In the genomic region with DNA sequence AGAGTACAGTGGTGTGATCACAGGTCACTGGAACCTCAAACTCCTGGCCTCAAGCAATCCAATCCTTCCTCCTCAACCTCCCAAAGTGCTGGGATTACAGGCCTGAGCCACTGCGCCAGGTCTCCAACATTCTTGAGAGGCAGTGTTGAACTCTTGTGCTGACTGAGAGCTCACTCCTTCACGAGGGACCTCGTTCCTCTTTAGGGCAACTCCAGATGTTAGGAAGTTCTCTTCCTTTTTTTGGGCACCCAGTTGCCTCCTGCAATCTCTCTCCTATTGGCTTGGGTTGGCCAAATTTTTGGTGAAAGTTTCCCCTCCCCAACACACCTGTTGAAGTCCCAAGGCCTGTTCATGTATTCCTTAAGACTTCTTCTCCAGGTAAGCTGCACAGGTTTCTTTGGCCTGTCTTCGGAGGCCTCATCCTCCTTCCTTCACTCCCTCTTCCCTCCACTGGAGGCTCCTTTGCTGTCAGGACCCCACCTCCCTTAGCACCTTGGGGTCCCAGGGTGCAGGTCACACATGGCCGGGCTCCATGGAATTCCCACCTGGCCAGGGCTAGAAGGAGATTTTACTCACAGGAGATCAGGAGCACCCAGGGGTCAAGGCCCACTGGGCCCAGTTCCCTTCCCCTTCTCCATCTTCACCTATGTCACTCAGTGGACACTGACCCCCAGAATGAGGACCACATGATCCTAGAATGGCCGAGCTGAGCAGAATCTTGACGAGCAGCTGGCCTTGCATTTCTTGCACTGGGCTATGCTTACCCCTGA, we compare ENCODE assay signal across 17 cellular contexts.
"Had no signal": no experiment of that assay in that cellular context is flagged by ENCODE, and none has a peak within 500 bp of the region (broad histone marks: within the 10 kb centered on the region; RNA-seq: fewer than 3 reads in every experiment).

No MANE protein-coding gene starts in this region.

- H3K9me3 Mint-ChIP-seq: activated CD4-positive, alpha-beta memory T cell treated with anti-CD3 and anti-CD28 coated beads, Interleukin-2, amount 10 ng/mL, durations not matched to agents 7 days and 5 days; activated CD4-positive, alpha-beta T cell treated with anti-CD3 and anti-CD28 coated beads, Interleukin-2, amount 10 ng/mL, durations not matched to agents 24 days and 14 days; activated naive CD4-positive, alpha-beta T cell treated with anti-CD3 and anti-CD28 coated beads, Interleukin-2, amount 50 U/mL, for 24 hours; activated T-cell treated with anti-CD3 and anti-CD28 coated beads, Interleukin-2, amount 50 U/mL, for 72 hours; stimulated activated effector memory CD8-positive, alpha-beta T cell treated with anti-CD3 and anti-CD28 coated beads, Interleukin-12 subunit alpha, Interleukin-12 subunit beta, amount 100 ng/mL, for 72 hours had no signal

- H3K27me3 ChIP-seq: adrenal gland, breast epithelium, ovary had no signal

- DNase-seq: activated CD4-positive, alpha-beta memory T cell treated with anti-CD3 and anti-CD28 coated beads, Interleukin-2, amount 10 ng/mL, durations not matched to agents 7 days and 5 days; activated CD4-positive, alpha-beta T cell treated with anti-CD3 and anti-CD28 coated beads, Interleukin-2, amount 10 ng/mL, durations not matched to agents 24 days and 14 days; activated gamma-delta T cell; activated T-cell treated with anti-CD3 and anti-CD28 coated beads, Interleukin-2, amount 50 U/mL, for 72 hours; cortex of kidney; hypothalamus; mesenchymal stem cell; ovary; SK-N-SH; stimulated activated CD4-positive, alpha-beta T cell treated with anti-CD3 and anti-CD28 coated beads, Interleukin-1b, Interleukin-23, amount 100 ng/mL, for 48 hours had no signal

- H3K4me3 ChIP-seq: adrenal gland, breast epithelium, gastroesophageal sphincter, ovary, prostate gland had no signal

- H3K4me3 Mint-ChIP-seq: activated CD4-positive, alpha-beta memory T cell treated with anti-CD3 and anti-CD28 coated beads, Interleukin-2, amount 10 ng/mL, durations not matched to agents 7 days and 5 days; activated CD4-positive, alpha-beta T cell treated with anti-CD3 and anti-CD28 coated beads, Interleukin-2, amount 10 ng/mL, durations not matched to agents 24 days and 14 days; activated naive CD4-positive, alpha-beta T cell treated with anti-CD3 and anti-CD28 coated beads, Interleukin-2, amount 50 U/mL, for 24 hours; activated T-cell treated with anti-CD3 and anti-CD28 coated beads, Interleukin-2, amount 50 U/mL, for 72 hours; stimulated activated effector memory CD8-positive, alpha-beta T cell treated with anti-CD3 and anti-CD28 coated beads, Interleukin-12 subunit alpha, Interleukin-12 subunit beta, amount 100 ng/mL, for 72 hours had no signal

- H3K36me3 Mint-ChIP-seq: activated naive CD4-positive, alpha-beta T cell treated with anti-CD3 and anti-CD28 coated beads, Interleukin-2, amount 50 U/mL, for 24 hours; stimulated activated effector memory CD8-positive, alpha-beta T cell treated with anti-CD3 and anti-CD28 coated beads, Interleukin-12 subunit alpha, Interleukin-12 subunit beta, amount 100 ng/mL, for 72 hours had no signal

- H3K4me1 Mint-ChIP-seq: activated naive CD4-positive, alpha-beta T cell treated with anti-CD3 and anti-CD28 coated beads, Interleukin-2, amount 50 U/mL, for 24 hours; stimulated activated effector memory CD8-positive, alpha-beta T cell treated with anti-CD3 and anti-CD28 coated beads, Interleukin-12 subunit alpha, Interleukin-12 subunit beta, amount 100 ng/mL, for 72 hours had no signal

- H3K27ac ChIP-seq: gastroesophageal sphincter, ovary, prostate gland had no signal

- H3K9me3 ChIP-seq: adrenal gland, breast epithelium, gastroesophageal sphincter, ovary, prostate gland, SK-N-SH had no signal

- ATAC-seq: activated CD4-positive, CD25-positive, alpha-beta regulatory T cell treated with anti-CD3 and anti-CD28 coated beads, Interleukin-2, amount 50 U/mL, for 24 hours; activated T-cell treated with anti-CD3 and anti-CD28 coated beads, Interleukin-2, amount 50 U/mL, for 72 hours; gastroesophageal sphincter; stimulated activated effector memory CD8-positive, alpha-beta T cell treated with anti-CD3 and anti-CD28 coated beads, Interleukin-12 subunit alpha, Interleukin-12 subunit beta, amount 100 ng/mL, for 72 hours had no signal

- H3K4me1 ChIP-seq: prostate gland had no signal

- H3K36me3 ChIP-seq: adrenal gland, breast epithelium, gastroesophageal sphincter, ovary, prostate gland had no signal

- H3K27ac Mint-ChIP-seq: activated CD4-positive, alpha-beta memory T cell treated with anti-CD3 and anti-CD28 coated beads, Interleukin-2, amount 10 ng/mL, durations not matched to agents 7 days and 5 days; activated CD4-positive, alpha-beta T cell treated with anti-CD3 and anti-CD28 coated beads, Interleukin-2, amount 10 ng/mL, durations not matched to agents 24 days and 14 days; activated naive CD4-positive, alpha-beta T cell treated with anti-CD3 and anti-CD28 coated beads, Interleukin-2, amount 50 U/mL, for 24 hours; activated T-cell treated with anti-CD3 and anti-CD28 coated beads, Interleukin-2, amount 50 U/mL, for 72 hours; stimulated activated effector memory CD8-positive, alpha-beta T cell treated with anti-CD3 and anti-CD28 coated beads, Interleukin-12 subunit alpha, Interleukin-12 subunit beta, amount 100 ng/mL, for 72 hours had no signal
